In genomic region chr13:23955064-23955463, GRCh38 we compare ENCODE assay signal across 1 cellular context.
TF ChIP-seq lines count a peak whose summit lies in the region.

No MANE protein-coding gene starts in this region.

TF ChIP-seq in GM23338, 12 proteins besides CTCF, POLR2A, EP300 and RAD21:
- TF ChIP-seq ETS1 (IDR thresholded peaks at IDR 0.05) = no peak
- TF ChIP-seq POLR2AphosphoS5 (IDR thresholded peaks at IDR 0.05; ENCODE audit: low read depth) = no peak
